Comparison of ENCODE assay signal across 16 cellular contexts in genomic region chr17:48760411-48760810, GRCh38. TPM values are rescaled to one million over a fixed set of nuclear protein-coding genes. Genes with fewer than 3 reads are reported as not detected.
"Had no signal": no experiment of that assay in that cellular context is flagged by ENCODE, and none has a peak within 500 bp of the region (broad histone marks: within the 10 kb centered on the region; RNA-seq: fewer than 3 reads in every experiment).

No MANE protein-coding gene starts in this region.

- H3K9me3 ChIP-seq: ascending aorta, esophagus squamous epithelium, neutrophil, suprapubic skin had no signal

- DNase-seq: activated CD4-positive, alpha-beta memory T cell treated with anti-CD3 and anti-CD28 coated beads, Interleukin-2, amount 10 ng/mL, durations not matched to agents 7 days and 5 days; activated CD4-positive, alpha-beta T cell treated with anti-CD3 and anti-CD28 coated beads for 36 hours; activated naive CD4-positive, alpha-beta T cell; esophagus squamous epithelium; foreskin fibroblast; head of caudate nucleus; islet precursor cell; midbrain; naive thymus-derived CD4-positive, alpha-beta T cell; stimulated activated naive CD4-positive, alpha-beta T cell treated with Interleukin-2 at 50 U/mL for 16 hours had no signal

- H3K4me3 ChIP-seq: ascending aorta, esophagus squamous epithelium, suprapubic skin had no signal

- H3K27ac ChIP-seq: ascending aorta, esophagus squamous epithelium, neutrophil, suprapubic skin had no signal

- H3K27me3 ChIP-seq: ascending aorta had no signal

- H3K36me3 ChIP-seq: ascending aorta, esophagus squamous epithelium, neutrophil, suprapubic skin had no signal

- H3K4me1 ChIP-seq: ascending aorta had no signal

RNA-seq across cellular contexts. Expression of gene HOXB13, which starts 31.9 kb away (rescaled TPM):
- total RNA-seq: activated CD4-positive, alpha-beta memory T cell treated with anti-CD3 and anti-CD28 coated beads, Interleukin-2, amount 10 ng/mL, durations not matched to agents 7 days and 5 days; activated CD4-positive, alpha-beta T cell treated with anti-CD3 and anti-CD28 coated beads for 36 hours; ascending aorta; esophagus squamous epithelium; naive thymus-derived CD4-positive, alpha-beta T cell; suprapubic skin; T-helper 2 cell treated with Interferon-gamma antibody and Interleukin-4, amounts not matched to agents 100 ng/mL and 5 ng/mL, for 36 hours; ureter had no signal
- polyA plus RNA-seq: naive thymus-derived CD4-positive, alpha-beta T cell had no signal

RNA-seq across cellular contexts. Expression of gene PRAC2, which starts 37.4 kb away (rescaled TPM):
- total RNA-seq: activated CD4-positive, alpha-beta memory T cell treated with anti-CD3 and anti-CD28 coated beads, Interleukin-2, amount 10 ng/mL, durations not matched to agents 7 days and 5 days; activated CD4-positive, alpha-beta T cell treated with anti-CD3 and anti-CD28 coated beads for 36 hours; ascending aorta; esophagus squamous epithelium; lower leg skin; naive thymus-derived CD4-positive, alpha-beta T cell; suprapubic skin; T-helper 2 cell treated with Interferon-gamma antibody and Interleukin-4, amounts not matched to agents 100 ng/mL and 5 ng/mL, for 36 hours; ureter had no signal
- polyA plus RNA-seq: naive thymus-derived CD4-positive, alpha-beta T cell had no signal

RNA-seq across cellular contexts. Expression of gene PRAC1, which starts 38.1 kb away (rescaled TPM):
- total RNA-seq: activated CD4-positive, alpha-beta memory T cell treated with anti-CD3 and anti-CD28 coated beads, Interleukin-2, amount 10 ng/mL, durations not matched to agents 7 days and 5 days; activated CD4-positive, alpha-beta T cell treated with anti-CD3 and anti-CD28 coated beads for 36 hours; ascending aorta; esophagus squamous epithelium; lower leg skin; naive thymus-derived CD4-positive, alpha-beta T cell; suprapubic skin; T-helper 2 cell treated with Interferon-gamma antibody and Interleukin-4, amounts not matched to agents 100 ng/mL and 5 ng/mL, for 36 hours; ureter had no signal
- polyA plus RNA-seq: naive thymus-derived CD4-positive, alpha-beta T cell had no signal

RNA-seq across cellular contexts. Expression of gene TTLL6, which starts 56.6 kb away (rescaled TPM):
- total RNA-seq: activated CD4-positive, alpha-beta memory T cell treated with anti-CD3 and anti-CD28 coated beads, Interleukin-2, amount 10 ng/mL, durations not matched to agents 7 days and 5 days; activated CD4-positive, alpha-beta T cell treated with anti-CD3 and anti-CD28 coated beads for 36 hours; ascending aorta; lower leg skin; naive thymus-derived CD4-positive, alpha-beta T cell; suprapubic skin had no signal
- polyA plus RNA-seq: naive thymus-derived CD4-positive, alpha-beta T cell had no signal
